In the genomic region with DNA sequence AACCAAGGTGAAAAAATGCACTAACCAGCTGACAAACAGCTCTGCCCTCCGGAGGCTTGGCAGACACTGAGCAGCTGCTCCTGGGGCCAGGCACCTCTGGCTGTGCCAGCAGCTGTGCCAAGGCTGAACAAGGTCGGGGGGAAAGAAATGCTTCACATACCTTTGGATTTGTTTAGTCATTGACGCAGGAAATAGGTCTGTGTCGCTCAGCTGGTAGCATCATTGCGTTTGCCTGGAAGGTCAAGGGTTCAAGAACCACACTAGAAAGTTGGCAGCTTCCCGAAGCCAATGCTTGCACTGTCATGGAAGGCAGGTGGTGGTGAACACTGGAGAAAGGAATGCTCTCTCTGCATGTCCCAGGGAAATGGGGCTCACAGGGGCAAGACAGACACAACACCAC, we compare ENCODE assay signal across 22 cellular contexts.
DNase-seq lines count a peak whose midpoint lies in the region; ATAC-seq and TF ChIP-seq lines count a peak whose summit lies in the region.
"Had no signal": no experiment of that assay in that cellular context is flagged by ENCODE, and none has a peak within 500 bp of the region (broad histone marks: within the 10 kb centered on the region; RNA-seq: fewer than 3 reads in every experiment).

No MANE protein-coding gene starts in this region.

- CTCF ChIA-PET in A673 (lab: Charles Lee) = no interaction called here

- intact Hi-C loops in heart right ventricle (cut with DNase I) (no loop called here), psoas muscle (cut with DNase I) (no loop called here), A673 (cut with micrococcal nuclease; ENCODE audit: unreplicated experiment) (no loop called here)

- no TSS peak for BruUV-seq in A673 (replicated peaks; lab: Mats Ljungman, UMichigan)

- WGBS in heart right ventricle, 2 donors = 31 to 56% methylated on average over 6 of the region's 6 CpGs
- WGBS in psoas muscle, 3 donors = 18 to 28% (median 25%) methylated on average over 6 of the region's 6 CpGs

- H3K9me3 ChIP-seq in SJCRH30 (replicated peaks) = no peaks in the 10 kb centered on the region
- peaks cover 0 to 3% (median 0%) of the 10 kb centered on the region in 11 donors for H3K9me3 ChIP-seq in heart right ventricle
- H3K9me3 ChIP-seq in psoas muscle = no peaks in the 10 kb centered on the region
- no peaks in the 10 kb centered on the region for H3K9me3 ChIP-seq in A673 (ENCODE audit: low read depth, low read length, poor library complexity, severe bottlenecking)
- H3K9me3 ChIP-seq: Caco-2, neutrophil had no signal

- POLR2A ChIA-PET in A673 (lab: Charles Lee; ENCODE audit: low non-redundant PET) = no interaction called here

- H3K36me3 ChIP-seq in SJCRH30 (no peaks in the 10 kb centered on the region), heart right ventricle (no peaks in the 10 kb centered on the region), psoas muscle (ENCODE audit: insufficient read depth in 1 of 2, low read depth in 1 of 2) (no peaks in the 10 kb centered on the region), A673 (ENCODE audit: insufficient read depth, low read length, poor library complexity, severe bottlenecking) (no peaks in the 10 kb centered on the region)
- H3K36me3 ChIP-seq: neutrophil had no signal

- TF ChIP-seq CTCF in heart right ventricle (IDR thresholded peaks at IDR 0.05) (no peak), psoas muscle (IDR thresholded peaks at IDR 0.05) (no peak), A673 (conservative IDR thresholded peaks at IDR 0.05; ENCODE audit: low read depth, low read length) (no peak)

- peaks cover 14% of the 10 kb centered on the region for H3K4me1 ChIP-seq in SJCRH30
- H3K4me1 ChIP-seq in heart right ventricle = peaks cover 0 to 9% (median 0%) of the 10 kb centered on the region in 9 donors
- H3K4me1 ChIP-seq in psoas muscle = peaks cover 6% of the 10 kb centered on the region
- H3K4me1 ChIP-seq in A673 (ENCODE audit: insufficient read depth, low read length, poor library complexity, severe bottlenecking) = no peaks in the 10 kb centered on the region
- H3K4me1 ChIP-seq: Caco-2 had no signal

- DNase-seq in HS-27A (ENCODE audit: low read depth) (peak; percentile 68), SJCRH30 (peak; percentile 59 to 65), heart right ventricle (peak; percentile 25 to 47), psoas muscle (no peak), HuH-7.5 (ENCODE audit: low spot score) (no peak), A673 (ENCODE audit: low spot score) (no peak)
- DNase-seq: activated CD4-positive, alpha-beta T cell treated with anti-CD3 and anti-CD28 coated beads, Interleukin-2, amount 10 ng/mL, durations not matched to agents 24 days and 14 days; activated naive CD4-positive, alpha-beta T cell treated with Interleukin-2 at 50 U/mL for 16 hours; Caco-2; cortex of kidney; glutamatergic neuron; IMR-90; midbrain; NCI-H1048; NCI-H2171; stimulated activated CD4-positive, alpha-beta T cell treated with anti-CD3 and anti-CD28 coated beads, Interleukin-4, amount 100 ng/mL, for 4 hours; stimulated activated CD8-positive, alpha-beta memory T cell treated with anti-CD3 and anti-CD28 coated beads, Interleukin-4, amount 100 ng/mL, for 48 hours had no signal

- H3K27ac ChIP-seq in SJCRH30 (peak overlapping the region; percentile 56), heart right ventricle (peak overlapping the region in 3 of 10 donors; percentile 13 to 48 (median 32)), psoas muscle (no peak overlapping the region), A673 (ENCODE audit: low read depth, low read length, poor library complexity, severe bottlenecking) (no peak overlapping the region)
- H3K27ac ChIP-seq: neutrophil, skin epidermis had no signal

- H3K4me3 ChIP-seq in SJCRH30 = no peak overlapping the region
- no peak overlapping the region for H3K4me3 ChIP-seq in heart right ventricle
- no peak overlapping the region for H3K4me3 ChIP-seq in psoas muscle
- H3K4me3 ChIP-seq in A673 (ENCODE audit: low read depth, low read length, poor library complexity, severe bottlenecking) = no peak overlapping the region
- H3K4me3 ChIP-seq: skin epidermis had no signal

- H3K27me3 ChIP-seq in SJCRH30 = no peaks in the 10 kb centered on the region
- H3K27me3 ChIP-seq in heart right ventricle = no peaks in the 10 kb centered on the region
- H3K27me3 ChIP-seq in psoas muscle (ENCODE audit: insufficient read depth in 3 of 3, low read length in 2 of 3) = no peaks in the 10 kb centered on the region
- H3K27me3 ChIP-seq in A673 (replicated peaks; ENCODE audit: insufficient read depth, low read depth, low read length, poor library complexity) = peaks cover 51% of the 10 kb centered on the region
- H3K27me3 ChIP-seq: neutrophil had no signal

- ATAC-seq in heart right ventricle (peak; percentile 43 to 96 (median 81)), psoas muscle (peak; percentile 46 to 87 (median 63)), HG03039 (IDR thresholded peaks at IDR 0.05; ENCODE audit: unreplicated experiment) (no peak), HG02870 (IDR thresholded peaks at IDR 0.05; ENCODE audit: unreplicated experiment) (no peak)
- ATAC-seq: Panc1 had no signal

Comparison
In these comparisons a context has a peak if more than half of its experiments do, and no peak if none do; other contexts are left out.
1. DNase-seq: peak in HS-27A (single experiment), SJCRH30 (2 of 2) and heart right ventricle (2 of 2); none in psoas muscle (0 of 2), HuH-7.5 (single experiment) and A673 (single experiment).
2. ATAC-seq: peak in heart right ventricle (8 of 8) and psoas muscle (4 of 4); none in HG03039 (single experiment) and HG02870 (single experiment).